ENCODE assay signal across 19 cellular contexts in the genomic region with DNA sequence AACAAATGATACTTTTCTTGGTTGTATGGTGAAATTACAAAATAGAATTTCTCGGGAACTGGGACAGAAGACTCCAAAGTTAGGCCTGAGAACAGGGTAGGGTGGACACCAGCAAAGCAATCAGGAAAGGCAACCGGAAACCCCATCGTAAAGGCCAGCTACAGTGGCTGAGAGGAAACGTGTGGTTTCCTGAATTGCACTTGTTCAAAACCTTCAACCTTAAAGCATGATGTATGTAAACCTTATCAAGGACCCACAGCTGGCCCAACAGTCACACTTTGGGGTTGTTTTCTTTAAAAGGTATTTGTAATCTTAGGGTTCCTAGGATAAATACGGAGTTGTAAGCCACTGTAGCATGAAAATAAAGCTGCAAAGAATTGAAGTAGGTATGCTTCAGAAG. TPM values are rescaled to one million over a fixed set of nuclear protein-coding genes. Genes with fewer than 3 reads are reported as not detected.
DNase-seq lines count a peak whose midpoint lies in the region; ATAC-seq and TF ChIP-seq lines count a peak whose summit lies in the region.
"Had no signal": no experiment of that assay in that cellular context is flagged by ENCODE, and none has a peak within 500 bp of the region (broad histone marks: within the 10 kb centered on the region; RNA-seq: fewer than 3 reads in every experiment).

No MANE protein-coding gene starts in this region.

- CTCF ChIA-PET in activated naive CD4-positive, alpha-beta T cell treated with anti-CD3 and anti-CD28 coated beads for 36 hours (lab: Charles Lee) = interaction anchor here (2.0 kb wide), 1 partner anchor 11 kb away, joined by 6 read pairs; no protein-coding TSS in a partner anchor

- H3K27me3 ChIP-seq in DND-41 (ENCODE audit: insufficient read depth, low read length, poor library complexity) = no peaks in the 10 kb centered on the region
- H3K27me3 ChIP-seq in MM.1S (replicated peaks; ENCODE audit: insufficient read depth, low read length) = no peaks in the 10 kb centered on the region
- H3K27me3 ChIP-seq: ovary, SJCRH30 had no signal

- no peak overlapping the region for H3K4me3 ChIP-seq in DND-41 (ENCODE audit: low read depth in 1 of 2, low read length in 2 of 2)
- no peak overlapping the region; the same call in 1 of the 2 replicates for H3K4me3 ChIP-seq in MM.1S (ENCODE audit: low read length)
- H3K4me3 ChIP-seq: MG63, ovary, SJCRH30, skin epidermis, upper lobe of right lung had no signal

- peak; percentile 77 for ATAC-seq in DND-41 (ENCODE audit: insufficient read depth, low read depth)
- ATAC-seq in GM19351 (IDR thresholded peaks at IDR 0.05; ENCODE audit: unreplicated experiment) = peak; percentile 56
- ATAC-seq in effector memory CD8-positive, alpha-beta T cell (replicated peaks) = no peak
- ATAC-seq: upper lobe of right lung had no signal

- peak overlapping the region; percentile 93 to 99 for H3K4me3 Mint-ChIP-seq in effector memory CD8-positive, alpha-beta T cell
- no peak overlapping the region for H3K4me3 Mint-ChIP-seq in activated naive CD4-positive, alpha-beta T cell treated with anti-CD3 and anti-CD28 coated beads for 36 hours
- H3K4me3 Mint-ChIP-seq: B cell; dendritic cell treated with granulocyte-macrophage colony-stimulating factor and Interleukin-4, amounts not matched to agents 40 ng/mL and 50 ng/mL, for 4 days; stimulated activated naive B cell treated with anti-CD40 and anti-IgM and Interleukin-4, amounts not matched to agents 10 μg/mL and 1 μg/mL and 100 μg/mL, for 72 hours had no signal

- intact Hi-C loops in activated naive CD4-positive, alpha-beta T cell treated with anti-CD3 and anti-CD28 coated beads for 36 hours (cut with micrococcal nuclease) = no loop called here

- no peak for TF ChIP-seq CTCF in DND-41 (IDR thresholded peaks at IDR 0.05; ENCODE audit: borderline replicate concordance, extremely low read depth, low read length, poor library complexity, severe bottlenecking)
- TF ChIP-seq CTCF in MM.1S (IDR thresholded peaks at IDR 0.05; ENCODE audit: low read length) = no peak

- peak overlapping the region; percentile 42 for H3K27ac ChIP-seq in DND-41 (ENCODE audit: low read length)
- H3K27ac ChIP-seq in MM.1S (ENCODE audit: low read length) = peak overlapping the region; percentile 93
- H3K27ac ChIP-seq: ovary, SJCRH30, upper lobe of right lung had no signal

- peaks cover 43 to 65% of the 10 kb centered on the region in 2 donors for H3K4me1 Mint-ChIP-seq in effector memory CD8-positive, alpha-beta T cell (ENCODE audit: low read depth in 2 of 2)
- peaks cover 22% of the 10 kb centered on the region for H3K4me1 Mint-ChIP-seq in activated naive CD4-positive, alpha-beta T cell treated with anti-CD3 and anti-CD28 coated beads for 36 hours (ENCODE audit: low read depth)

- H3K79me2 ChIP-seq in DND-41 (ENCODE audit: insufficient read depth, low read length) (no peaks in the 10 kb centered on the region), MM.1S (ENCODE audit: low read length) (no peaks in the 10 kb centered on the region)

- DNase-seq in DND-41 (peak; percentile 50), MM.1S (peak; percentile 72), OCI-M2 (lab: John Stamatoyannopoulos, UW; ENCODE audit: unreplicated experiment) (no peak)
- DNase-seq in effector memory CD8-positive, alpha-beta T cell = no peak
- DNase-seq in activated naive CD4-positive, alpha-beta T cell treated with anti-CD3 and anti-CD28 coated beads for 36 hours = no peak
- DNase-seq in activated CD8-positive, alpha-beta memory T cell treated with anti-CD3 and anti-CD28 coated beads, Interleukin-2, amount 50 U/mL, for 4 hours = no peak
- DNase-seq: activated CD8-positive, alpha-beta memory T cell treated with anti-CD3 and anti-CD28 coated beads for 24 hours; activated gamma-delta T cell; hippocampal formation; left cardiac atrium; MG63; ovary; SJCRH30; stimulated activated naive B cell treated with anti-CD40 and anti-IgM and Interleukin-4, amounts not matched to agents 10 μg/mL and 1 μg/mL and 100 μg/mL, for 72 hours; upper lobe of right lung had no signal

- H3K4me1 ChIP-seq in DND-41 (ENCODE audit: insufficient read depth, low read length) (peaks cover 34% of the 10 kb centered on the region), MM.1S (ENCODE audit: low read length) (peaks cover 22% of the 10 kb centered on the region)
- H3K4me1 ChIP-seq: SJCRH30 had no signal

- peaks cover 2% of the 10 kb centered on the region for H3K9me3 ChIP-seq in DND-41 (ENCODE audit: insufficient read depth, low read length, severe bottlenecking)
- H3K9me3 ChIP-seq in MM.1S (replicated peaks; ENCODE audit: insufficient read depth, low read length) = no peaks in the 10 kb centered on the region
- H3K9me3 ChIP-seq: MG63, ovary, SJCRH30, upper lobe of right lung had no signal

- H2AFZ ChIP-seq in DND-41 (ENCODE audit: low read depth, low read length) (no peak overlapping the region), MM.1S (ENCODE audit: low read length) (peak overlapping the region; percentile 61)

- peak overlapping the region; percentile 91 to 95 for H3K27ac Mint-ChIP-seq in effector memory CD8-positive, alpha-beta T cell
- no peak overlapping the region for H3K27ac Mint-ChIP-seq in activated naive CD4-positive, alpha-beta T cell treated with anti-CD3 and anti-CD28 coated beads for 36 hours
- H3K27ac Mint-ChIP-seq: B cell; dendritic cell treated with granulocyte-macrophage colony-stimulating factor and Interleukin-4, amounts not matched to agents 40 ng/mL and 50 ng/mL, for 4 days; stimulated activated naive B cell treated with anti-CD40 and anti-IgM and Interleukin-4, amounts not matched to agents 10 μg/mL and 1 μg/mL and 100 μg/mL, for 72 hours had no signal

- H3F3A ChIP-seq in MM.1S (ENCODE audit: insufficient read depth, low read length) = peaks cover 3% of the 10 kb centered on the region; the same call in 1 of the 2 replicates

- no peaks in the 10 kb centered on the region for H3K27me3 Mint-ChIP-seq in effector memory CD8-positive, alpha-beta T cell
- H3K27me3 Mint-ChIP-seq in activated naive CD4-positive, alpha-beta T cell treated with anti-CD3 and anti-CD28 coated beads for 36 hours (ENCODE audit: low read depth) = peaks cover 39% of the 10 kb centered on the region

- no peak overlapping the region for H3K4me2 ChIP-seq in DND-41 (ENCODE audit: insufficient read depth, low read length)
- H3K4me2 ChIP-seq in MM.1S (ENCODE audit: low read depth, low read length) = peak overlapping the region; percentile 58

- H3K9me3 Mint-ChIP-seq in effector memory CD8-positive, alpha-beta T cell = no peaks in the 10 kb centered on the region
- no peaks in the 10 kb centered on the region for H3K9me3 Mint-ChIP-seq in activated naive CD4-positive, alpha-beta T cell treated with anti-CD3 and anti-CD28 coated beads for 36 hours
- H3K9me3 Mint-ChIP-seq: dendritic cell treated with granulocyte-macrophage colony-stimulating factor and Interleukin-4, amounts not matched to agents 40 ng/mL and 50 ng/mL, for 4 days had no signal

- H3K9ac ChIP-seq in DND-41 (ENCODE audit: low read depth, low read length) (no peak overlapping the region), MM.1S (ENCODE audit: low read length) (peak overlapping the region; percentile 31; the same call in 1 of the 2 replicates)

- H4K20me1 ChIP-seq in DND-41 (ENCODE audit: insufficient read depth, low read length) (no peaks in the 10 kb centered on the region), MM.1S (ENCODE audit: insufficient read depth, low read length) (no peaks in the 10 kb centered on the region)

- H3K36me3 Mint-ChIP-seq in effector memory CD8-positive, alpha-beta T cell (ENCODE audit: insufficient read depth) = peaks cover 3% of the 10 kb centered on the region
- H3K36me3 Mint-ChIP-seq in activated naive CD4-positive, alpha-beta T cell treated with anti-CD3 and anti-CD28 coated beads for 36 hours (ENCODE audit: low read depth) = no peaks in the 10 kb centered on the region

- no peaks in the 10 kb centered on the region for H3K36me3 ChIP-seq in DND-41 (ENCODE audit: insufficient read depth, low read length)
- H3K36me3 ChIP-seq in MM.1S (replicated peaks; ENCODE audit: insufficient read depth, low read length) = no peaks in the 10 kb centered on the region
- H3K36me3 ChIP-seq: MG63, ovary, SJCRH30, upper lobe of right lung had no signal

- no peaks in the 10 kb centered on the region for H3K9me2 ChIP-seq in MM.1S (replicated peaks; ENCODE audit: insufficient read depth, low read length)

RNA-seq across cellular contexts. Expression of gene PTGDR, which starts 2.2 kb away (rescaled TPM):
- total RNA-seq in activated naive CD4-positive, alpha-beta T cell treated with anti-CD3 and anti-CD28 coated beads for 36 hours = not detected
- total RNA-seq: B cell, SJCRH30 had no signal

RNA-seq across cellular contexts. Expression of gene PTGER2, which starts 48.9 kb away (rescaled TPM):
- 1 to 10 TPM in 1 of 2 experiments, under 1 TPM in 1; 0.67 to 1.2 TPM for total RNA-seq in activated naive CD4-positive, alpha-beta T cell treated with anti-CD3 and anti-CD28 coated beads for 36 hours

Comparison
In these comparisons a context has a peak if more than half of its experiments do, and no peak if none do; other contexts are left out.
1. DNase-seq: peak in DND-41 (single experiment) and MM.1S (single experiment); none in effector memory CD8-positive, alpha-beta T cell (0 of 3), activated naive CD4-positive, alpha-beta T cell treated with anti-CD3 and anti-CD28 coated beads for 36 hours (single experiment), OCI-M2 (single experiment) and activated CD8-positive, alpha-beta memory T cell treated with anti-CD3 and anti-CD28 coated beads, Interleukin-2, amount 50 U/mL, for 4 hours (single experiment).